Comparison of ENCODE assay signal across 8 cellular contexts in genomic region chr4:170089274-170089742, GRCh38. TPM values are rescaled to one million over a fixed set of nuclear protein-coding genes. Genes with fewer than 3 reads are reported as not detected.
DNase-seq lines count a peak whose midpoint lies in the region; ATAC-seq and TF ChIP-seq lines count a peak whose summit lies in the region.

No MANE protein-coding gene starts in this region.

- H3K9me3 ChIP-seq in WERI-Rb-1 (ENCODE audit: severe bottlenecking) (no peaks in the 10 kb centered on the region), Karpas-422 (ENCODE audit: low read length) (no peaks in the 10 kb centered on the region)

- H3K27ac ChIP-seq in KMS-11 (no peak overlapping the region), WERI-Rb-1 (peak overlapping the region; percentile 92), foreskin keratinocyte (no peak overlapping the region), Karpas-422 (ENCODE audit: low read length) (no peak overlapping the region)

- CTCF ChIA-PET in activated naive CD4-positive, alpha-beta T cell treated with anti-CD3 and anti-CD28 coated beads for 36 hours (lab: Charles Lee) = interaction anchor here (1.1 to 2.2 kb wide), 2 partner anchors 19 to 279 kb away, joined by 3 to 8 read pairs; no protein-coding TSS in a partner anchor

- H3K9ac ChIP-seq in KMS-11 (peak overlapping the region; percentile 44; the same call in 1 of the 2 replicates), Karpas-422 (ENCODE audit: low read length) (no peak overlapping the region)

- H3K4me3 Mint-ChIP-seq in activated naive CD4-positive, alpha-beta T cell treated with anti-CD3 and anti-CD28 coated beads for 36 hours = peak overlapping the region; percentile 48
- peak overlapping the region; percentile 92 for H3K4me3 Mint-ChIP-seq in neural crest cell

- H3K79me2 ChIP-seq in KMS-11 (ENCODE audit: insufficient read depth, low read depth) (no peaks in the 10 kb centered on the region), Karpas-422 (ENCODE audit: low read length) (no peaks in the 10 kb centered on the region)

- H3K27me3 ChIP-seq in KMS-11 (ENCODE audit: insufficient read depth, low read depth) = no peaks in the 10 kb centered on the region
- no peaks in the 10 kb centered on the region for H3K27me3 ChIP-seq in WERI-Rb-1 (ENCODE audit: insufficient read depth, low read depth, severe bottlenecking)
- H3K27me3 ChIP-seq in foreskin keratinocyte = no peaks in the 10 kb centered on the region
- no peaks in the 10 kb centered on the region for H3K27me3 ChIP-seq in Karpas-422 (ENCODE audit: low read length)

- H3K36me3 Mint-ChIP-seq in activated naive CD4-positive, alpha-beta T cell treated with anti-CD3 and anti-CD28 coated beads for 36 hours (ENCODE audit: low read depth) = no peaks in the 10 kb centered on the region
- H3K36me3 Mint-ChIP-seq in neural crest cell (ENCODE audit: low read depth) = peaks cover 32% of the 10 kb centered on the region

- no peak for TF ChIP-seq CTCF in KMS-11 (conservative IDR thresholded peaks at IDR 0.05; ENCODE audit: low read depth, low read length)
- TF ChIP-seq CTCF in WERI-Rb-1 (IDR thresholded peaks at IDR 0.05; ENCODE audit: low read depth, low read length) = no peak; the same call in 1 of the 2 replicates
- TF ChIP-seq CTCF in foreskin keratinocyte (conservative IDR thresholded peaks at IDR 0.05) = no peak
- TF ChIP-seq CTCF in neural crest cell (conservative IDR thresholded peaks at IDR 0.05) = no peak

- H3K27me3 Mint-ChIP-seq in activated naive CD4-positive, alpha-beta T cell treated with anti-CD3 and anti-CD28 coated beads for 36 hours (ENCODE audit: low read depth) = peaks cover 50% of the 10 kb centered on the region
- H3K27me3 Mint-ChIP-seq in neural crest cell (ENCODE audit: low read depth) = no peaks in the 10 kb centered on the region

- H4K20me1 ChIP-seq in KMS-11 (ENCODE audit: insufficient read depth) = no peaks in the 10 kb centered on the region
- H4K20me1 ChIP-seq in Karpas-422 (ENCODE audit: insufficient read depth, low read depth, low read length) = no peaks in the 10 kb centered on the region

- no peak for DNase-seq in activated naive CD4-positive, alpha-beta T cell treated with anti-CD3 and anti-CD28 coated beads for 36 hours
- DNase-seq in activated naive CD4-positive, alpha-beta T cell (lab: John Stamatoyannopoulos, UW) = no peak
- peak; percentile 79 for DNase-seq in WERI-Rb-1
- DNase-seq in foreskin keratinocyte = peak; percentile 24 to 42
- peak; percentile 47 for DNase-seq in neural crest cell (ENCODE audit: low read depth, low spot score)
- no peak for DNase-seq in Karpas-422

- H3K4me1 Mint-ChIP-seq in activated naive CD4-positive, alpha-beta T cell treated with anti-CD3 and anti-CD28 coated beads for 36 hours (ENCODE audit: low read depth) = peaks cover 13% of the 10 kb centered on the region
- H3K4me1 Mint-ChIP-seq in neural crest cell = peaks cover 43% of the 10 kb centered on the region

- ATAC-seq in foreskin keratinocyte (peak; percentile 52), GM19452 (IDR thresholded peaks at IDR 0.05; ENCODE audit: unreplicated experiment) (no peak)

- H2AFZ ChIP-seq in KMS-11 (ENCODE audit: low read depth) (peak overlapping the region; percentile 95), Karpas-422 (ENCODE audit: low read length) (no peak overlapping the region)

- H3K4me2 ChIP-seq in KMS-11 = peak overlapping the region; percentile 44
- no peak overlapping the region for H3K4me2 ChIP-seq in Karpas-422 (ENCODE audit: low read depth, low read length, poor library complexity, severe bottlenecking)

- no peaks in the 10 kb centered on the region for H3K9me2 ChIP-seq in Karpas-422 (replicated peaks; ENCODE audit: insufficient read depth, low read length)

- no peaks in the 10 kb centered on the region for H3K4me1 ChIP-seq in KMS-11 (ENCODE audit: low read depth, poor library complexity, severe bottlenecking)
- no peaks in the 10 kb centered on the region for H3K4me1 ChIP-seq in foreskin keratinocyte
- no peaks in the 10 kb centered on the region for H3K4me1 ChIP-seq in Karpas-422 (ENCODE audit: low read length)

- H3K4me3 ChIP-seq in KMS-11 (IDR thresholded peaks at IDR 0.05; ENCODE audit: insufficient read depth, low read depth, low read length) (no peak overlapping the region), WERI-Rb-1 (ENCODE audit: low read depth, low read length) (peak overlapping the region; percentile 84), Karpas-422 (ENCODE audit: low read length) (no peak overlapping the region)

- H3K27ac Mint-ChIP-seq in activated naive CD4-positive, alpha-beta T cell treated with anti-CD3 and anti-CD28 coated beads for 36 hours = no peak overlapping the region
- H3K27ac Mint-ChIP-seq in neural crest cell (ENCODE audit: unreplicated experiment) = peak overlapping the region; percentile 98

- H3K36me3 ChIP-seq in KMS-11 (ENCODE audit: insufficient read depth) = no peaks in the 10 kb centered on the region
- H3K36me3 ChIP-seq in WERI-Rb-1 = peaks cover 43% of the 10 kb centered on the region
- H3K36me3 ChIP-seq in Karpas-422 (ENCODE audit: insufficient read depth, low read length) = no peaks in the 10 kb centered on the region

- intact Hi-C loops in activated naive CD4-positive, alpha-beta T cell treated with anti-CD3 and anti-CD28 coated beads for 36 hours (cut with micrococcal nuclease) = no loop called here

- H3K9me3 Mint-ChIP-seq in activated naive CD4-positive, alpha-beta T cell treated with anti-CD3 and anti-CD28 coated beads for 36 hours = no peaks in the 10 kb centered on the region
- H3K9me3 Mint-ChIP-seq in neural crest cell = no peaks in the 10 kb centered on the region

RNA-seq across cellular contexts. Expression of gene AADAT, which starts 0.4 kb away (rescaled TPM):
- total RNA-seq in activated naive CD4-positive, alpha-beta T cell treated with anti-CD3 and anti-CD28 coated beads for 36 hours = not detected
- total RNA-seq in foreskin keratinocyte (7.6 and 8.6 TPM in 2 replicates), neural crest cell (30.7 and 32.5 TPM in 2 replicates)
- 5.4 and 5.9 TPM in 2 replicates for polyA plus RNA-seq in foreskin keratinocyte
- not detected in 2 replicates for total RNA-seq in Karpas-422 (2014; rRNA removed; shearing (Covaris generic); ENCODE audit: low replicate concordance)

Comparison
In these comparisons a context has a peak if more than half of its experiments do, and no peak if none do; other contexts are left out.
1. DNase-seq: peak in WERI-Rb-1 (single experiment), foreskin keratinocyte (2 of 2) and neural crest cell (single experiment); none in activated naive CD4-positive, alpha-beta T cell treated with anti-CD3 and anti-CD28 coated beads for 36 hours (single experiment), activated naive CD4-positive, alpha-beta T cell (0 of 4) and Karpas-422 (single experiment).